ENCODE assay signal across 21 cellular contexts in genomic region chr10:119443970-119444660, GRCh38.
DNase-seq lines count a peak whose midpoint lies in the region; ATAC-seq and TF ChIP-seq lines count a peak whose summit lies in the region.
"Had no signal": no experiment of that assay in that cellular context is flagged by ENCODE, and none has a peak within 500 bp of the region (broad histone marks: within the 10 kb centered on the region; RNA-seq: fewer than 3 reads in every experiment).

No MANE protein-coding gene starts in this region.

- intact Hi-C loops in left ventricle myocardium superior (cut with micrococcal nuclease): loop anchor here (2.0 kb wide), 1 partner anchor 243 kb away; no protein-coding TSS in a partner anchor

- H3K27ac ChIP-seq in KOPT-K1 (ENCODE audit: low read depth, low read length, poor library complexity, severe bottlenecking) (peak overlapping the region; percentile 76), osteoblast (ENCODE audit: low read depth, low read length) (no peak overlapping the region), SK-N-SH (ENCODE audit: low read depth in 2 of 2, low read length in 1 of 2) (no peak overlapping the region)
- H3K27ac ChIP-seq: 22Rv1, KMS-11 had no signal

- H3K36me3 ChIP-seq in KOPT-K1 (ENCODE audit: insufficient read depth, low read length) (peaks cover 25% of the 10 kb centered on the region; the same call in 1 of the 2 replicates), osteoblast (ENCODE audit: insufficient read depth, low read length) (no peaks in the 10 kb centered on the region), SK-N-SH (replicated peaks in 1 of 2; ENCODE audit: control insufficient read depth in 1 of 2, insufficient read depth in 2 of 2, low read length in 1 of 2) (peaks cover 0 to 6% of the 10 kb centered on the region in 2 experiments)

- no peak for ATAC-seq in left ventricle myocardium superior
- ATAC-seq in HG03095 (IDR thresholded peaks at IDR 0.05; ENCODE audit: unreplicated experiment): no peak

- TF ChIP-seq CTCF in osteoblast (IDR thresholded peaks at IDR 0.05; ENCODE audit: extremely low read depth, low read depth, low read length) (no peak), SK-N-SH (IDR thresholded peaks at IDR 0.05) (no peak)

- DNase-seq in DMS 273 (lab: John Stamatoyannopoulos, UW; ENCODE audit: unreplicated experiment) (peak; percentile 7), DMS 273 treated with DMSO at 0.1 percent for 48 hours (lab: John Stamatoyannopoulos, UW) (no peak), left ventricle myocardium superior (peak; percentile 28), osteoblast (ENCODE audit: insufficient read length, low spot score, missing footprints) (peak; percentile 79), SK-N-SH (no peak), NCI-H510A (lab: John Stamatoyannopoulos, UW) (no peak)
- DNase-seq: AML-193; CD4-positive, alpha-beta memory T cell; DMS53; HCEC 1CT; NCI-H1417 treated with DMSO at 0.1 percent for 48 hours; NCI-H187 treated with DMSO at 0.1 percent for 48 hours; NCI-H2227 treated with DMSO at 0.1 percent for 48 hours; NCI-H524; NCI-H82; SIG-M5 had no signal

- H3K4me1 ChIP-seq in osteoblast (ENCODE audit: insufficient read depth, low read length): peaks cover 9% of the 10 kb centered on the region
- peaks cover 0 to 3% of the 10 kb centered on the region in 2 experiments; a peak in 1 of 4 replicates for H3K4me1 ChIP-seq in SK-N-SH (ENCODE audit: control insufficient read depth in 1 of 2, insufficient read depth in 2 of 2, low read depth in 1 of 2, low read length in 1 of 2)

- H3K9me3 ChIP-seq in KOPT-K1 (ENCODE audit: insufficient read depth, low read length, poor library complexity, severe bottlenecking) (no peaks in the 10 kb centered on the region), osteoblast (ENCODE audit: low read depth, low read length) (no peaks in the 10 kb centered on the region), SK-N-SH (no peaks in the 10 kb centered on the region)

- WGBS in SK-N-SH (ENCODE audit: low lambda C conversion rate): 90% methylated on average over 7 of the region's 12 CpGs

- CTCF ChIA-PET in SK-N-SH (lab: Yijun Ruan, JAX): interaction anchor here (0.7 to 19.8 kb wide), 22 partner anchors 9 to 249 kb away, joined by 3 to 505 read pairs (median 6); partner anchors contain the start of gene GRK5

- H2AFZ ChIP-seq in osteoblast (ENCODE audit: low read length) (no peak overlapping the region), SK-N-SH (ENCODE audit: low read depth) (no peak overlapping the region)
- H2AFZ ChIP-seq: GM23338 had no signal

- H3K79me2 ChIP-seq in osteoblast (ENCODE audit: insufficient read depth, low read length) (no peaks in the 10 kb centered on the region), SK-N-SH (ENCODE audit: insufficient read depth) (no peaks in the 10 kb centered on the region)

- TF ChIP-seq RAD21 in SK-N-SH (IDR thresholded peaks at IDR 0.05; ENCODE audit: low read length): no peak

- H4K20me1 ChIP-seq in osteoblast (ENCODE audit: insufficient read depth, low read length) (peaks cover 8% of the 10 kb centered on the region), SK-N-SH (ENCODE audit: insufficient read depth) (no peaks in the 10 kb centered on the region)

- no peak for TF ChIP-seq EP300 in SK-N-SH (IDR thresholded peaks at IDR 0.05; ENCODE audit: borderline replicate concordance in 1 of 2, low read depth in 1 of 2, low read length in 1 of 2)

- H3K4me2 ChIP-seq in osteoblast (ENCODE audit: insufficient read depth, low read length) (no peak overlapping the region), SK-N-SH (no peak overlapping the region)
- H3K4me2 ChIP-seq: GM23338, KMS-11 had no signal

- POLR2A ChIA-PET in SK-N-SH (lab: Yijun Ruan, JAX): interaction anchor here (0.8 kb wide), 1 partner anchor 12 kb away, joined by 3 read pairs; no protein-coding TSS in a partner anchor

- H3F3A ChIP-seq in SK-N-SH (replicated peaks; ENCODE audit: insufficient read depth): no peaks in the 10 kb centered on the region

- H3K27me3 ChIP-seq in osteoblast (ENCODE audit: insufficient read depth, low read length): no peaks in the 10 kb centered on the region
- no peaks in the 10 kb centered on the region for H3K27me3 ChIP-seq in SK-N-SH (ENCODE audit: insufficient read depth)

- no peaks in the 10 kb centered on the region for H3K9me2 ChIP-seq in SK-N-SH

- H3K4me3 ChIP-seq in osteoblast (ENCODE audit: insufficient read depth, low read length): no peak overlapping the region
- H3K4me3 ChIP-seq in SK-N-SH (ENCODE audit: low read depth in 2 of 2, low read length in 1 of 2): no peak overlapping the region
- H3K4me3 ChIP-seq: GM23338 had no signal

- no peak overlapping the region for H3K9ac ChIP-seq in SK-N-SH
- H3K9ac ChIP-seq: KMS-11 had no signal

TF ChIP-seq in SK-N-SH, 30 proteins besides CTCF, POLR2A, EP300 and RAD21:
- TF ChIP-seq MAX (IDR thresholded peaks at IDR 0.05; ENCODE audit: low read depth): no peak
- TF ChIP-seq, protein P1, sequence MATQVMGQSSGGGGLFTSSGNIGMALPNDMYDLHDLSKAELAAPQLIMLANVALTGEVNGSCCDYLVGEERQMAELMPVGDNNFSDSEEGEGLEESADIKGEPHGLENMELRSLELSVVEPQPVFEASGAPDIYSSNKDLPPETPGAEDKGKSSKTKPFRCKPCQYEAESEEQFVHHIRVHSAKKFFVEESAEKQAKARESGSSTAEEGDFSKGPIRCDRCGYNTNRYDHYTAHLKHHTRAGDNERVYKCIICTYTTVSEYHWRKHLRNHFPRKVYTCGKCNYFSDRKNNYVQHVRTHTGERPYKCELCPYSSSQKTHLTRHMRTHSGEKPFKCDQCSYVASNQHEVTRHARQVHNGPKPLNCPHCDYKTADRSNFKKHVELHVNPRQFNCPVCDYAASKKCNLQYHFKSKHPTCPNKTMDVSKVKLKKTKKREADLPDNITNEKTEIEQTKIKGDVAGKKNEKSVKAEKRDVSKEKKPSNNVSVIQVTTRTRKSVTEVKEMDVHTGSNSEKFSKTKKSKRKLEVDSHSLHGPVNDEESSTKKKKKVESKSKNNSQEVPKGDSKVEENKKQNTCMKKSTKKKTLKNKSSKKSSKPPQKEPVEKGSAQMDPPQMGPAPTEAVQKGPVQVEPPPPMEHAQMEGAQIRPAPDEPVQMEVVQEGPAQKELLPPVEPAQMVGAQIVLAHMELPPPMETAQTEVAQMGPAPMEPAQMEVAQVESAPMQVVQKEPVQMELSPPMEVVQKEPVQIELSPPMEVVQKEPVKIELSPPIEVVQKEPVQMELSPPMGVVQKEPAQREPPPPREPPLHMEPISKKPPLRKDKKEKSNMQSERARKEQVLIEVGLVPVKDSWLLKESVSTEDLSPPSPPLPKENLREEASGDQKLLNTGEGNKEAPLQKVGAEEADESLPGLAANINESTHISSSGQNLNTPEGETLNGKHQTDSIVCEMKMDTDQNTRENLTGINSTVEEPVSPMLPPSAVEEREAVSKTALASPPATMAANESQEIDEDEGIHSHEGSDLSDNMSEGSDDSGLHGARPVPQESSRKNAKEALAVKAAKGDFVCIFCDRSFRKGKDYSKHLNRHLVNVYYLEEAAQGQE (IDR thresholded peaks at IDR 0.05; ENCODE audit: low read depth, low read length): no peak
- TF ChIP-seq GABPA (IDR thresholded peaks at IDR 0.05; ENCODE audit: low read depth): no peak
- no peak for TF ChIP-seq POLR2AphosphoS5 (IDR thresholded peaks at IDR 0.05; ENCODE audit: low read depth, low read length)
- TF ChIP-seq MXI1 (IDR thresholded peaks at IDR 0.05; ENCODE audit: low read depth, low read length): no peak
- no peak for TF ChIP-seq TCF12 (IDR thresholded peaks at IDR 0.05)
- no peak for TF ChIP-seq USF2 (IDR thresholded peaks at IDR 0.05; ENCODE audit: borderline replicate concordance, low read depth, low read length)
- TF ChIP-seq MEF2A (IDR thresholded peaks at IDR 0.05; ENCODE audit: borderline replicate concordance, low read depth): no peak
- TF ChIP-seq FOXM1 (IDR thresholded peaks at IDR 0.05; ENCODE audit: low read depth): no peak

Comparison
In these comparisons a context has a peak if more than half of its experiments do, and no peak if none do; other contexts are left out.
1. DNase-seq: peak in DMS 273 (single experiment), left ventricle myocardium superior (single experiment) and osteoblast (single experiment); none in DMS 273 treated with DMSO at 0.1 percent for 48 hours (single experiment), SK-N-SH (single experiment) and NCI-H510A (single experiment).